ENCODE assay signal across 1 cellular context in the genomic region with DNA sequence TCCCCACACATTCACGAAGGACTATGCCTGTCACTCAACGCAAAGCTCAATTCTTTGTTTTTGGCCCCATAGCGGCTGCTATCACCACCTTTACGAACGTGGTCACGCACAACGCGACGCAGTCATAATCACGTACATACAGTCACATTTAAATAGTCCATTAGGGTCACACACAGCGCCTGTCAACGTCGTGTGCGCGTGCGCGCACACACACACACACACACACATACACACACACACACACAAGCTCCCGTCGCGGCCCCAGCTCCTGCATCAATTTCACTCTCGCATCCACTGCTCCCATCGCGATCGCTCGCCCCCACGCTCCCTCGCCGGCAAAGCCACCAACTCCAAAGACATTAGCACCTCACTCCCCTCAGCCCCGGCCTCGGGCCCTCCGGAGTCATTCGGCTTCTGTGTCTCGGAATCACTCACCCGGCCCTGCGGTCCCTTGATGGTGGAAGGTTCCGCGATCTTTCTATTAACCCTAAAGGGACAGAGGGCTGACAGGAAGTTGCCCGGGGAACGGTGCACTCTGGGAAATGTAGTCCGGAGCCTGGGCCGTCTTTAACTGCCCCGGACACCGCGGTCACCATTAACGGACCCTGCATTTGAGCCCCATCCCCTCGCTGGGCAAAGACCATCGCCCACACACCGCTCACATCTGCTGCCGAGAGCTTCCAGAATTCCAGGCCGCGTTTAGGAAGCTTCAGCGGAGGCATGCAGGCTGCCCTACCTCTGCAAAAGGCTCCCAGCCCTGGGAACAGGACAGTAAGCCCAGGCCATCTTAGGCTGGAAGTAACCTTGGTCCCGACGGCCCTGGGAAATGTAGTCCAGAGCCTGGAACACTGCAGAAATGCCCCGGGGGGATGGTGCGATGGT.
TF ChIP-seq lines count a peak whose summit lies in the region.

A gene (minus strand): TSS at position 486 of the 882 bp plus-strand sequence. CDS start 12,768 bp downstream, outside the sequence.

TF ChIP-seq in HepG2, 621 proteins besides CTCF, POLR2A, EP300 and RAD21 (continued from another document and continues in another):
- TF ChIP-seq, protein P1, sequence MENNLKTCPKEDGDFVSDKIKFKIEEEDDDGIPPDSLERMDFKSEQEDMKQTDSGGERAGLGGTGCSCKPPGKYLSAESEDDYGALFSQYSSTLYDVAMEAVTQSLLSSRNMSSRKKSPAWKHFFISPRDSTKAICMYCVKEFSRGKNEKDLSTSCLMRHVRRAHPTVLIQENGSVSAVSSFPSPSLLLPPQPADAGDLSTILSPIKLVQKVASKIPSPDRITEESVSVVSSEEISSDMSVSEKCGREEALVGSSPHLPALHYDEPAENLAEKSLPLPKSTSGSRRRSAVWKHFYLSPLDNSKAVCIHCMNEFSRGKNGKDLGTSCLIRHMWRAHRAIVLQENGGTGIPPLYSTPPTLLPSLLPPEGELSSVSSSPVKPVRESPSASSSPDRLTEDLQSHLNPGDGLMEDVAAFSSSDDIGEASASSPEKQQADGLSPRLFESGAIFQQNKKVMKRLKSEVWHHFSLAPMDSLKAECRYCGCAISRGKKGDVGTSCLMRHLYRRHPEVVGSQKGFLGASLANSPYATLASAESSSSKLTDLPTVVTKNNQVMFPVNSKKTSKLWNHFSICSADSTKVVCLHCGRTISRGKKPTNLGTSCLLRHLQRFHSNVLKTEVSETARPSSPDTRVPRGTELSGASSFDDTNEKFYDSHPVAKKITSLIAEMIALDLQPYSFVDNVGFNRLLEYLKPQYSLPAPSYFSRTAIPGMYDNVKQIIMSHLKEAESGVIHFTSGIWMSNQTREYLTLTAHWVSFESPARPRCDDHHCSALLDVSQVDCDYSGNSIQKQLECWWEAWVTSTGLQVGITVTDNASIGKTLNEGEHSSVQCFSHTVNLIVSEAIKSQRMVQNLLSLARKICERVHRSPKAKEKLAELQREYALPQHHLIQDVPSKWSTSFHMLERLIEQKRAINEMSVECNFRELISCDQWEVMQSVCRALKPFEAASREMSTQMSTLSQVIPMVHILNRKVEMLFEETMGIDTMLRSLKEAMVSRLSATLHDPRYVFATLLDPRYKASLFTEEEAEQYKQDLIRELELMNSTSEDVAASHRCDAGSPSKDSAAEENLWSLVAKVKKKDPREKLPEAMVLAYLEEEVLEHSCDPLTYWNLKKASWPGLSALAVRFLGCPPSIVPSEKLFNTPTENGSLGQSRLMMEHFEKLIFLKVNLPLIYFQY (CRISPR knock-in tag; IDR thresholded peaks at IDR 0.05; ENCODE audit: borderline replicate concordance) = no peak; the same call in 1 of the 2 replicates
- TF ChIP-seq EEA1 (CRISPR knock-in tag; IDR thresholded peaks at IDR 0.05; ENCODE audit: borderline replicate concordance) = no peak
- TF ChIP-seq, protein P2, sequence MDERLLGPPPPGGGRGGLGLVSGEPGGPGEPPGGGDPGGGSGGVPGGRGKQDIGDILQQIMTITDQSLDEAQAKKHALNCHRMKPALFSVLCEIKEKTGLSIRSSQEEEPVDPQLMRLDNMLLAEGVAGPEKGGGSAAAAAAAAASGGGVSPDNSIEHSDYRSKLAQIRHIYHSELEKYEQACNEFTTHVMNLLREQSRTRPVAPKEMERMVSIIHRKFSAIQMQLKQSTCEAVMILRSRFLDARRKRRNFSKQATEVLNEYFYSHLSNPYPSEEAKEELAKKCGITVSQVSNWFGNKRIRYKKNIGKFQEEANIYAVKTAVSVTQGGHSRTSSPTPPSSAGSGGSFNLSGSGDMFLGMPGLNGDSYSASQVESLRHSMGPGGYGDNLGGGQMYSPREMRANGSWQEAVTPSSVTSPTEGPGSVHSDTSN (CRISPR knock-in tag; IDR thresholded peaks at IDR 0.05) = peak; percentile 57; the same call in 1 of the 2 replicates
- TF ChIP-seq ZNF256 (CRISPR knock-in tag; conservative IDR thresholded peaks at IDR 0.05) = 0 out of 2 replicates have a peak, but pooled peaks have one; percentile 68
- TF ChIP-seq, protein P3, sequence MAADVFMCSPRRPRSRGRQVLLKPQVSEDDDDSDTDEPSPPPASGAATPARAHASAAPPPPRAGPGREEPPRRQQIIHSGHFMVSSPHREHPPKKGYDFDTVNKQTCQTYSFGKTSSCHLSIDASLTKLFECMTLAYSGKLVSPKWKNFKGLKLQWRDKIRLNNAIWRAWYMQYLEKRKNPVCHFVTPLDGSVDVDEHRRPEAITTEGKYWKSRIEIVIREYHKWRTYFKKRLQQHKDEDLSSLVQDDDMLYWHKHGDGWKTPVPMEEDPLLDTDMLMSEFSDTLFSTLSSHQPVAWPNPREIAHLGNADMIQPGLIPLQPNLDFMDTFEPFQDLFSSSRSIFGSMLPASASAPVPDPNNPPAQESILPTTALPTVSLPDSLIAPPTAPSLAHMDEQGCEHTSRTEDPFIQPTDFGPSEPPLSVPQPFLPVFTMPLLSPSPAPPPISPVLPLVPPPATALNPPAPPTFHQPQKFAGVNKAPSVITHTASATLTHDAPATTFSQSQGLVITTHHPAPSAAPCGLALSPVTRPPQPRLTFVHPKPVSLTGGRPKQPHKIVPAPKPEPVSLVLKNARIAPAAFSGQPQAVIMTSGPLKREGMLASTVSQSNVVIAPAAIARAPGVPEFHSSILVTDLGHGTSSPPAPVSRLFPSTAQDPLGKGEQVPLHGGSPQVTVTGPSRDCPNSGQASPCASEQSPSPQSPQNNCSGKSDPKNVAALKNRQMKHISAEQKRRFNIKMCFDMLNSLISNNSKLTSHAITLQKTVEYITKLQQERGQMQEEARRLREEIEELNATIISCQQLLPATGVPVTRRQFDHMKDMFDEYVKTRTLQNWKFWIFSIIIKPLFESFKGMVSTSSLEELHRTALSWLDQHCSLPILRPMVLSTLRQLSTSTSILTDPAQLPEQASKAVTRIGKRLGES (CRISPR knock-in tag; IDR thresholded peaks at IDR 0.05; ENCODE audit: borderline replicate concordance) = no peak
- TF ChIP-seq NCOR1 (IDR thresholded peaks at IDR 0.05; ENCODE audit: borderline replicate concordance, low read length) = no peak
- TF ChIP-seq, protein P4, sequence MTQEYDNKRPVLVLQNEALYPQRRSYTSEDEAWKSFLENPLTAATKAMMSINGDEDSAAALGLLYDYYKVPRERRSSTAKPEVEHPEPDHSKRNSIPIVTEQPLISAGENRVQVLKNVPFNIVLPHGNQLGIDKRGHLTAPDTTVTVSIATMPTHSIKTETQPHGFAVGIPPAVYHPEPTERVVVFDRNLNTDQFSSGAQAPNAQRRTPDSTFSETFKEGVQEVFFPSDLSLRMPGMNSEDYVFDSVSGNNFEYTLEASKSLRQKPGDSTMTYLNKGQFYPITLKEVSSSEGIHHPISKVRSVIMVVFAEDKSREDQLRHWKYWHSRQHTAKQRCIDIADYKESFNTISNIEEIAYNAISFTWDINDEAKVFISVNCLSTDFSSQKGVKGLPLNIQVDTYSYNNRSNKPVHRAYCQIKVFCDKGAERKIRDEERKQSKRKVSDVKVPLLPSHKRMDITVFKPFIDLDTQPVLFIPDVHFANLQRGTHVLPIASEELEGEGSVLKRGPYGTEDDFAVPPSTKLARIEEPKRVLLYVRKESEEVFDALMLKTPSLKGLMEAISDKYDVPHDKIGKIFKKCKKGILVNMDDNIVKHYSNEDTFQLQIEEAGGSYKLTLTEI (CRISPR knock-in tag; conservative IDR thresholded peaks at IDR 0.05) = no peak
- no peak; the same call in 1 of the 2 replicates for TF ChIP-seq TSC22D2 (CRISPR knock-in tag; IDR thresholded peaks at IDR 0.05; ENCODE audit: borderline replicate concordance)
- TF ChIP-seq ZNF20 (CRISPR knock-in tag; IDR thresholded peaks at IDR 0.05) = no peak
- TF ChIP-seq, protein P5, sequence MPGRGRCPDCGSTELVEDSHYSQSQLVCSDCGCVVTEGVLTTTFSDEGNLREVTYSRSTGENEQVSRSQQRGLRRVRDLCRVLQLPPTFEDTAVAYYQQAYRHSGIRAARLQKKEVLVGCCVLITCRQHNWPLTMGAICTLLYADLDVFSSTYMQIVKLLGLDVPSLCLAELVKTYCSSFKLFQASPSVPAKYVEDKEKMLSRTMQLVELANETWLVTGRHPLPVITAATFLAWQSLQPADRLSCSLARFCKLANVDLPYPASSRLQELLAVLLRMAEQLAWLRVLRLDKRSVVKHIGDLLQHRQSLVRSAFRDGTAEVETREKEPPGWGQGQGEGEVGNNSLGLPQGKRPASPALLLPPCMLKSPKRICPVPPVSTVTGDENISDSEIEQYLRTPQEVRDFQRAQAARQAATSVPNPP (CRISPR knock-in tag; IDR thresholded peaks at IDR 0.05) = no peak
- TF ChIP-seq, protein P6, sequence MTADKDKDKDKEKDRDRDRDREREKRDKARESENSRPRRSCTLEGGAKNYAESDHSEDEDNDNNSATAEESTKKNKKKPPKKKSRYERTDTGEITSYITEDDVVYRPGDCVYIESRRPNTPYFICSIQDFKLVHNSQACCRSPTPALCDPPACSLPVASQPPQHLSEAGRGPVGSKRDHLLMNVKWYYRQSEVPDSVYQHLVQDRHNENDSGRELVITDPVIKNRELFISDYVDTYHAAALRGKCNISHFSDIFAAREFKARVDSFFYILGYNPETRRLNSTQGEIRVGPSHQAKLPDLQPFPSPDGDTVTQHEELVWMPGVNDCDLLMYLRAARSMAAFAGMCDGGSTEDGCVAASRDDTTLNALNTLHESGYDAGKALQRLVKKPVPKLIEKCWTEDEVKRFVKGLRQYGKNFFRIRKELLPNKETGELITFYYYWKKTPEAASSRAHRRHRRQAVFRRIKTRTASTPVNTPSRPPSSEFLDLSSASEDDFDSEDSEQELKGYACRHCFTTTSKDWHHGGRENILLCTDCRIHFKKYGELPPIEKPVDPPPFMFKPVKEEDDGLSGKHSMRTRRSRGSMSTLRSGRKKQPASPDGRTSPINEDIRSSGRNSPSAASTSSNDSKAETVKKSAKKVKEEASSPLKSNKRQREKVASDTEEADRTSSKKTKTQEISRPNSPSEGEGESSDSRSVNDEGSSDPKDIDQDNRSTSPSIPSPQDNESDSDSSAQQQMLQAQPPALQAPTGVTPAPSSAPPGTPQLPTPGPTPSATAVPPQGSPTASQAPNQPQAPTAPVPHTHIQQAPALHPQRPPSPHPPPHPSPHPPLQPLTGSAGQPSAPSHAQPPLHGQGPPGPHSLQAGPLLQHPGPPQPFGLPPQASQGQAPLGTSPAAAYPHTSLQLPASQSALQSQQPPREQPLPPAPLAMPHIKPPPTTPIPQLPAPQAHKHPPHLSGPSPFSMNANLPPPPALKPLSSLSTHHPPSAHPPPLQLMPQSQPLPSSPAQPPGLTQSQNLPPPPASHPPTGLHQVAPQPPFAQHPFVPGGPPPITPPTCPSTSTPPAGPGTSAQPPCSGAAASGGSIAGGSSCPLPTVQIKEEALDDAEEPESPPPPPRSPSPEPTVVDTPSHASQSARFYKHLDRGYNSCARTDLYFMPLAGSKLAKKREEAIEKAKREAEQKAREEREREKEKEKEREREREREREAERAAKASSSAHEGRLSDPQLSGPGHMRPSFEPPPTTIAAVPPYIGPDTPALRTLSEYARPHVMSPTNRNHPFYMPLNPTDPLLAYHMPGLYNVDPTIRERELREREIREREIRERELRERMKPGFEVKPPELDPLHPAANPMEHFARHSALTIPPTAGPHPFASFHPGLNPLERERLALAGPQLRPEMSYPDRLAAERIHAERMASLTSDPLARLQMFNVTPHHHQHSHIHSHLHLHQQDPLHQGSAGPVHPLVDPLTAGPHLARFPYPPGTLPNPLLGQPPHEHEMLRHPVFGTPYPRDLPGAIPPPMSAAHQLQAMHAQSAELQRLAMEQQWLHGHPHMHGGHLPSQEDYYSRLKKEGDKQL (CRISPR knock-in tag; IDR thresholded peaks at IDR 0.05; ENCODE audit: low read depth) = no peak
- TF ChIP-seq, protein P7, sequence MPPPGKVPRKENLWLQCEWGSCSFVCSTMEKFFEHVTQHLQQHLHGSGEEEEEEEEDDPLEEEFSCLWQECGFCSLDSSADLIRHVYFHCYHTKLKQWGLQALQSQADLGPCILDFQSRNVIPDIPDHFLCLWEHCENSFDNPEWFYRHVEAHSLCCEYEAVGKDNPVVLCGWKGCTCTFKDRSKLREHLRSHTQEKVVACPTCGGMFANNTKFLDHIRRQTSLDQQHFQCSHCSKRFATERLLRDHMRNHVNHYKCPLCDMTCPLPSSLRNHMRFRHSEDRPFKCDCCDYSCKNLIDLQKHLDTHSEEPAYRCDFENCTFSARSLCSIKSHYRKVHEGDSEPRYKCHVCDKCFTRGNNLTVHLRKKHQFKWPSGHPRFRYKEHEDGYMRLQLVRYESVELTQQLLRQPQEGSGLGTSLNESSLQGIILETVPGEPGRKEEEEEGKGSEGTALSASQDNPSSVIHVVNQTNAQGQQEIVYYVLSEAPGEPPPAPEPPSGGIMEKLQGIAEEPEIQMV (CRISPR knock-in tag; IDR thresholded peaks at IDR 0.05; ENCODE audit: low read depth) = peak; percentile 60; the same call in 1 of the 2 replicates
- TF ChIP-seq, protein P8, sequence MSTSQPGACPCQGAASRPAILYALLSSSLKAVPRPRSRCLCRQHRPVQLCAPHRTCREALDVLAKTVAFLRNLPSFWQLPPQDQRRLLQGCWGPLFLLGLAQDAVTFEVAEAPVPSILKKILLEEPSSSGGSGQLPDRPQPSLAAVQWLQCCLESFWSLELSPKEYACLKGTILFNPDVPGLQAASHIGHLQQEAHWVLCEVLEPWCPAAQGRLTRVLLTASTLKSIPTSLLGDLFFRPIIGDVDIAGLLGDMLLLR (CRISPR knock-in tag; IDR thresholded peaks at IDR 0.05) = no peak
- TF ChIP-seq IKZF1 (IDR thresholded peaks at IDR 0.05) = no peak
- TF ChIP-seq ZNF121 (CRISPR knock-in tag; IDR thresholded peaks at IDR 0.05) = peak; percentile 57; the same call in 1 of the 2 replicates
- no peak for TF ChIP-seq SCMH1 (CRISPR knock-in tag; IDR thresholded peaks at IDR 0.05; ENCODE audit: borderline replicate concordance)
- no peak for TF ChIP-seq MTA3 (CRISPR knock-in tag; IDR thresholded peaks at IDR 0.05)
- peak; percentile 36; the same call in 1 of the 2 replicates for TF ChIP-seq ZBTB38 (CRISPR knock-in tag; IDR thresholded peaks at IDR 0.05)
- TF ChIP-seq, protein P9, sequence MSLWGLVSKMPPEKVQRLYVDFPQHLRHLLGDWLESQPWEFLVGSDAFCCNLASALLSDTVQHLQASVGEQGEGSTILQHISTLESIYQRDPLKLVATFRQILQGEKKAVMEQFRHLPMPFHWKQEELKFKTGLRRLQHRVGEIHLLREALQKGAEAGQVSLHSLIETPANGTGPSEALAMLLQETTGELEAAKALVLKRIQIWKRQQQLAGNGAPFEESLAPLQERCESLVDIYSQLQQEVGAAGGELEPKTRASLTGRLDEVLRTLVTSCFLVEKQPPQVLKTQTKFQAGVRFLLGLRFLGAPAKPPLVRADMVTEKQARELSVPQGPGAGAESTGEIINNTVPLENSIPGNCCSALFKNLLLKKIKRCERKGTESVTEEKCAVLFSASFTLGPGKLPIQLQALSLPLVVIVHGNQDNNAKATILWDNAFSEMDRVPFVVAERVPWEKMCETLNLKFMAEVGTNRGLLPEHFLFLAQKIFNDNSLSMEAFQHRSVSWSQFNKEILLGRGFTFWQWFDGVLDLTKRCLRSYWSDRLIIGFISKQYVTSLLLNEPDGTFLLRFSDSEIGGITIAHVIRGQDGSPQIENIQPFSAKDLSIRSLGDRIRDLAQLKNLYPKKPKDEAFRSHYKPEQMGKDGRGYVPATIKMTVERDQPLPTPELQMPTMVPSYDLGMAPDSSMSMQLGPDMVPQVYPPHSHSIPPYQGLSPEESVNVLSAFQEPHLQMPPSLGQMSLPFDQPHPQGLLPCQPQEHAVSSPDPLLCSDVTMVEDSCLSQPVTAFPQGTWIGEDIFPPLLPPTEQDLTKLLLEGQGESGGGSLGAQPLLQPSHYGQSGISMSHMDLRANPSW (CRISPR knock-in tag; IDR thresholded peaks at IDR 0.05; ENCODE audit: borderline replicate concordance) = no peak
- 0 out of 2 replicates have a peak, but pooled peaks have one; percentile 45 for TF ChIP-seq ZNF33B (CRISPR knock-in tag; IDR thresholded peaks at IDR 0.05)
- peak; percentile 92 for TF ChIP-seq ZNF547 (CRISPR knock-in tag; IDR thresholded peaks at IDR 0.05)
- TF ChIP-seq PCBP2 (optimal IDR thresholded peaks at IDR 0.05; ENCODE audit: low read depth, low read length, poor library complexity, severe bottlenecking) = no peak
- TF ChIP-seq TBP (CRISPR knock-in tag; IDR thresholded peaks at IDR 0.05) = no peak
- TF ChIP-seq SALL2 (CRISPR knock-in tag; IDR thresholded peaks at IDR 0.05) = peak; percentile 83; the same call in 1 of the 2 replicates
- TF ChIP-seq ZNF772 (CRISPR knock-in tag; IDR thresholded peaks at IDR 0.05) = peak; percentile 42; the same call in 1 of the 2 replicates
- peak; percentile 76; the same call in 1 of the 2 replicates for TF ChIP-seq TP53 (CRISPR knock-in tag; conservative IDR thresholded peaks at IDR 0.05)
- no peak for TF ChIP-seq XBP1 (CRISPR knock-in tag; IDR thresholded peaks at IDR 0.05)
- TF ChIP-seq SOX5 (CRISPR knock-in tag; IDR thresholded peaks at IDR 0.05; ENCODE audit: borderline replicate concordance) = peak; percentile 18
